In genomic region chr14:74879427-74880180, GRCh38 we compare ENCODE assay signal across 21 cellular contexts. TPM values are rescaled to one million over a fixed set of nuclear protein-coding genes. Genes with fewer than 3 reads are reported as not detected.
DNase-seq lines count a peak whose midpoint lies in the region; ATAC-seq and TF ChIP-seq lines count a peak whose summit lies in the region.
"Had no signal": no experiment of that assay in that cellular context is flagged by ENCODE, and none has a peak within 500 bp of the region (broad histone marks: within the 10 kb centered on the region; RNA-seq: fewer than 3 reads in every experiment).

No MANE protein-coding gene starts in this region.

- peaks cover 10% of the 10 kb centered on the region for H3K36me3 Mint-ChIP-seq in activated naive CD4-positive, alpha-beta T cell treated with anti-CD3 and anti-CD28 coated beads for 36 hours (ENCODE audit: low read depth)
- H3K36me3 Mint-ChIP-seq in T-cell, result peaks cover 4% of the 10 kb centered on the region
- H3K36me3 Mint-ChIP-seq in stimulated activated effector memory CD8-positive, alpha-beta T cell treated with anti-CD3 and anti-CD28 coated beads, Interleukin-12 subunit alpha, Interleukin-12 subunit beta, amount 100 ng/mL, for 72 hours, result peaks cover 24% of the 10 kb centered on the region

- peak overlapping the region; percentile 7 for H3K27ac Mint-ChIP-seq in activated naive CD4-positive, alpha-beta T cell treated with anti-CD3 and anti-CD28 coated beads for 36 hours
- H3K27ac Mint-ChIP-seq in T-cell, result peak overlapping the region; percentile 72 to 85
- H3K27ac Mint-ChIP-seq in stimulated activated effector memory CD8-positive, alpha-beta T cell treated with anti-CD3 and anti-CD28 coated beads, Interleukin-12 subunit alpha, Interleukin-12 subunit beta, amount 100 ng/mL, for 72 hours, result peak overlapping the region; percentile 97

- no peaks in the 10 kb centered on the region for H3K27me3 Mint-ChIP-seq in activated naive CD4-positive, alpha-beta T cell treated with anti-CD3 and anti-CD28 coated beads for 36 hours (ENCODE audit: low read depth)
- no peaks in the 10 kb centered on the region for H3K27me3 Mint-ChIP-seq in T-cell

- H3K4me1 Mint-ChIP-seq in activated naive CD4-positive, alpha-beta T cell treated with anti-CD3 and anti-CD28 coated beads for 36 hours (ENCODE audit: low read depth), result peaks cover 60% of the 10 kb centered on the region
- H3K4me1 Mint-ChIP-seq in T-cell, result peaks cover 61 to 65% (median 63%) of the 10 kb centered on the region in 3 donors
- peaks cover 63% of the 10 kb centered on the region for H3K4me1 Mint-ChIP-seq in stimulated activated effector memory CD8-positive, alpha-beta T cell treated with anti-CD3 and anti-CD28 coated beads, Interleukin-12 subunit alpha, Interleukin-12 subunit beta, amount 100 ng/mL, for 72 hours

- POLR2A ChIA-PET in T-cell (lab: Charles Lee), result interaction anchor here (0.6 to 0.7 kb wide), 3 partner anchors 8 to 259 kb away, joined by 3 to 5 read pairs (median 3); no protein-coding TSS in a partner anchor

- no peak overlapping the region for H3K4me3 ChIP-seq in fibroblast of villous mesenchyme (ENCODE audit: low read depth, low read length)
- H3K4me3 ChIP-seq: lower lobe of right lung, skin epidermis had no signal

- no peak for TF ChIP-seq CTCF in fibroblast of villous mesenchyme (IDR thresholded peaks at IDR 0.05; ENCODE audit: insufficient read depth, low read depth, low read length)

- H3K4me3 Mint-ChIP-seq in activated naive CD4-positive, alpha-beta T cell treated with anti-CD3 and anti-CD28 coated beads for 36 hours, result no peak overlapping the region
- H3K4me3 Mint-ChIP-seq in T-cell, result peak overlapping the region; percentile 35 to 93 (median 42)
- H3K4me3 Mint-ChIP-seq in stimulated activated effector memory CD8-positive, alpha-beta T cell treated with anti-CD3 and anti-CD28 coated beads, Interleukin-12 subunit alpha, Interleukin-12 subunit beta, amount 100 ng/mL, for 72 hours, result peak overlapping the region; percentile 98

- DNase-seq in activated naive CD4-positive, alpha-beta T cell treated with anti-CD3 and anti-CD28 coated beads for 36 hours, result no peak
- no peak for DNase-seq in activated naive CD4-positive, alpha-beta T cell (lab: John Stamatoyannopoulos, UW)
- DNase-seq in T-cell, result no peak
- DNase-seq in fibroblast of villous mesenchyme (ENCODE audit: low read depth), result peak; percentile 91
- DNase-seq in stimulated activated effector memory CD8-positive, alpha-beta T cell treated with anti-CD3 and anti-CD28 coated beads, Interleukin-12 subunit alpha, Interleukin-12 subunit beta, amount 100 ng/mL, for 72 hours (ENCODE audit: low spot score in 2 of 2), result no peak
- no peak for DNase-seq in Kasumi-1 (lab: John Stamatoyannopoulos, UW)
- no peak for DNase-seq in NCI-H1417 treated with DMSO at 0.1 percent for 48 hours (lab: John Stamatoyannopoulos, UW)
- DNase-seq: activated effector memory CD4-positive, alpha-beta T cell treated with anti-CD3 and anti-CD28 coated beads, Interleukin-2, amount 50 U/mL, for 16 hours; effector CD4-positive, alpha-beta T cell; foreskin fibroblast; H7; lower lobe of right lung; NCI-H187 treated with DMSO at 0.1 percent for 48 hours; NCI-H526 treated with DMSO at 0.1 percent for 48 hours; occipital lobe; RPMI8226; T-helper 1 cell had no signal

- intact Hi-C loops in activated naive CD4-positive, alpha-beta T cell treated with anti-CD3 and anti-CD28 coated beads for 36 hours (cut with micrococcal nuclease), result loop anchor here (2.0 to 5.0 kb wide), 2 partner anchors 247 to 387 kb away; partner anchors contain the start of genes ISCA2, NEK9 and NPC2

- CTCF ChIA-PET in activated naive CD4-positive, alpha-beta T cell treated with anti-CD3 and anti-CD28 coated beads for 36 hours (lab: Charles Lee), result interaction anchor here (0.7 to 6.0 kb wide), 10 partner anchors 8 to 779 kb away, joined by 3 to 73 read pairs (median 4); no protein-coding TSS in a partner anchor
- CTCF ChIA-PET in T-cell (lab: Charles Lee), result interaction anchor here (0.6 to 5.2 kb wide), 11 partner anchors 8 to 609 kb away, joined by 3 to 41 read pairs (median 5); no protein-coding TSS in a partner anchor

- no peaks in the 10 kb centered on the region for H3K9me3 Mint-ChIP-seq in activated naive CD4-positive, alpha-beta T cell treated with anti-CD3 and anti-CD28 coated beads for 36 hours
- H3K9me3 Mint-ChIP-seq in T-cell, result no peaks in the 10 kb centered on the region
- H3K9me3 Mint-ChIP-seq in stimulated activated effector memory CD8-positive, alpha-beta T cell treated with anti-CD3 and anti-CD28 coated beads, Interleukin-12 subunit alpha, Interleukin-12 subunit beta, amount 100 ng/mL, for 72 hours, result no peaks in the 10 kb centered on the region

- no peak for ATAC-seq in T-cell (replicated peaks in 1 of 4)
- ATAC-seq in stimulated activated effector memory CD8-positive, alpha-beta T cell treated with anti-CD3 and anti-CD28 coated beads, Interleukin-12 subunit alpha, Interleukin-12 subunit beta, amount 100 ng/mL, for 72 hours, result no peak
- no peak for ATAC-seq in GM21786 (IDR thresholded peaks at IDR 0.05; ENCODE audit: unreplicated experiment)
- ATAC-seq: activated CD4-positive, CD25-positive, alpha-beta regulatory T cell treated with anti-CD3 and anti-CD28 coated beads, Interleukin-2, amount 50 U/mL, for 24 hours; lower lobe of right lung had no signal

RNA-seq across cellular contexts. Expression of gene DLST, which starts 2.1 kb away (rescaled TPM):
- total RNA-seq in activated naive CD4-positive, alpha-beta T cell treated with anti-CD3 and anti-CD28 coated beads for 36 hours, result 100 to 1,000 TPM; 126 to 132 TPM
- total RNA-seq in T-cell (100 to 1,000 TPM in 3 of 5 donors, 10 to 100 TPM in 2; 88.3 to 128 (median 102) TPM), fibroblast of villous mesenchyme (61.5 and 62.6 TPM in 2 replicates)

RNA-seq across cellular contexts. Expression of gene PROX2, which starts 3.7 kb away (rescaled TPM):
- under 1 TPM; 0.07 to 0.41 TPM for total RNA-seq in activated naive CD4-positive, alpha-beta T cell treated with anti-CD3 and anti-CD28 coated beads for 36 hours
- total RNA-seq in T-cell (under 1 TPM in 2 of 5 donors, not detected in 3; 0.10 to 0.12 TPM), fibroblast of villous mesenchyme (under 0.01 TPM in 1 of 2 replicates, not detected in the other)
- total RNA-seq: H7, LHCN-M2, occipital lobe had no signal

RNA-seq across cellular contexts. Expression of gene RPS6KL1, which starts 43.5 kb away (rescaled TPM):
- 1 to 10 TPM; 4.5 to 6.8 TPM for total RNA-seq in activated naive CD4-positive, alpha-beta T cell treated with anti-CD3 and anti-CD28 coated beads for 36 hours
- total RNA-seq in T-cell (10 to 100 TPM in 1 of 5 donors, 1 to 10 TPM in 4; 3.2 to 15.3 (median 6.2) TPM), fibroblast of villous mesenchyme (1.6 and 2.2 TPM in 2 replicates)

Comparison
In these comparisons a context has a peak if more than half of its experiments do, and no peak if none do; other contexts are left out.
1. H3K27ac Mint-ChIP-seq: peak in every context shown above with its lines; median percentile 97 in stimulated activated effector memory CD8-positive, alpha-beta T cell treated with anti-CD3 and anti-CD28 coated beads, Interleukin-12 subunit alpha, Interleukin-12 subunit beta, amount 100 ng/mL, for 72 hours; 78 in T-cell; 7 in activated naive CD4-positive, alpha-beta T cell treated with anti-CD3 and anti-CD28 coated beads for 36 hours.